ENCODE assay signal across 22 cellular contexts in the genomic region with DNA sequence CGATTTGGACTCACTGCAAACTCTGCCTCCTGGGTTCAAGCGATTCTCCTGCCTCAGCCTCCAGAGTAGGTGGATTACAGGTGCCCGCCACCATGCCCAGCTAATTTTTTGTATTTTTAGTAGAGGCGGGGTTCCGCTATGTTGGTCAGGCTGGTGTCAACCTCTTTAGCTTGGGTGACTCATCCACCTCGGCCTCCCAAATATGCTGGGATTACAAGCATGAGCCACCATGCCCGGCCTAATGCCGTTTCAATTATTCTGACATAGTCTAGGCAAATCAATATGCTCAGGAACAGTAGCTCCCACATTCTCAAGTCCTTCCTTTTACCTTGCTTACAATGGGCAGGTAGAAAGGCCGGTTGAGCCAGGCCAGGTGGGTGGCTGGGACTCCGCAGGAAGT.
"Had no signal": no experiment of that assay in that cellular context is flagged by ENCODE, and none has a peak within 500 bp of the region (broad histone marks: within the 10 kb centered on the region; RNA-seq: fewer than 3 reads in every experiment).

No MANE protein-coding gene starts in this region.

- H3K4me1 Mint-ChIP-seq: activated naive CD4-positive, alpha-beta T cell treated with anti-CD3 and anti-CD28 coated beads, Interleukin-2, amount 50 U/mL, for 24 hours had no signal

- FAIRE-seq: colon had no signal

- DNase-seq: activated CD4-positive, alpha-beta memory T cell treated with anti-CD3 and anti-CD28 coated beads, Interleukin-2, amount 10 ng/mL, durations not matched to agents 7 days and 5 days; activated CD4-positive, alpha-beta T cell treated with anti-CD3 and anti-CD28 coated beads for 4 hours; activated effector memory CD4-positive, alpha-beta T cell treated with Interleukin-2 at 50 U/mL for 16 hours; activated T-cell treated with anti-CD3 and anti-CD28 coated beads, Interleukin-2, amount 50 U/mL, for 24 hours; adrenal gland; body of pancreas; caudate nucleus; foreskin fibroblast; glutamatergic neuron; hypothalamus; kidney glomerular epithelial cell; right lobe of liver; spleen; stimulated activated naive CD8-positive, alpha-beta T cell treated with anti-CD3 and anti-CD28 coated beads, Interleukin-15, amount 100 ng/mL, for 72 hours; T-helper 1 cell; testis; upper lobe of left lung; WERI-Rb-1 had no signal

- H3K4me3 ChIP-seq: adrenal gland, body of pancreas, right lobe of liver, spleen, testis, upper lobe of left lung had no signal

- H3K9me3 ChIP-seq: adrenal gland, body of pancreas, right lobe of liver, spleen, testis, upper lobe of left lung had no signal

- H3K36me3 Mint-ChIP-seq: activated naive CD4-positive, alpha-beta T cell treated with anti-CD3 and anti-CD28 coated beads, Interleukin-2, amount 50 U/mL, for 24 hours; mesothelial cell of epicardium had no signal

- H3K36me3 ChIP-seq: adrenal gland, right lobe of liver, spleen, upper lobe of left lung, WERI-Rb-1 had no signal

- ATAC-seq: body of pancreas; right lobe of liver; stimulated activated naive CD8-positive, alpha-beta T cell treated with anti-CD3 and anti-CD28 coated beads, Interleukin-15, amount 100 ng/mL, for 72 hours had no signal

- H3K4me3 Mint-ChIP-seq: activated CD4-positive, alpha-beta memory T cell treated with anti-CD3 and anti-CD28 coated beads, Interleukin-2, amount 10 ng/mL, durations not matched to agents 7 days and 5 days; activated naive CD4-positive, alpha-beta T cell treated with anti-CD3 and anti-CD28 coated beads, Interleukin-2, amount 50 U/mL, for 24 hours; activated T-cell treated with anti-CD3 and anti-CD28 coated beads, Interleukin-2, amount 50 U/mL, for 24 hours; mesothelial cell of epicardium; stimulated activated naive CD8-positive, alpha-beta T cell treated with anti-CD3 and anti-CD28 coated beads, Interleukin-15, amount 100 ng/mL, for 72 hours had no signal

- H3K9me3 Mint-ChIP-seq: activated CD4-positive, alpha-beta memory T cell treated with anti-CD3 and anti-CD28 coated beads, Interleukin-2, amount 10 ng/mL, durations not matched to agents 7 days and 5 days; activated naive CD4-positive, alpha-beta T cell treated with anti-CD3 and anti-CD28 coated beads, Interleukin-2, amount 50 U/mL, for 24 hours; activated T-cell treated with anti-CD3 and anti-CD28 coated beads, Interleukin-2, amount 50 U/mL, for 24 hours; mesothelial cell of epicardium; stimulated activated naive CD8-positive, alpha-beta T cell treated with anti-CD3 and anti-CD28 coated beads, Interleukin-15, amount 100 ng/mL, for 72 hours had no signal

- H3K27me3 ChIP-seq: adrenal gland, body of pancreas, right lobe of liver, spleen, testis, upper lobe of left lung had no signal

- H3K27ac Mint-ChIP-seq: activated CD4-positive, alpha-beta memory T cell treated with anti-CD3 and anti-CD28 coated beads, Interleukin-2, amount 10 ng/mL, durations not matched to agents 7 days and 5 days; activated naive CD4-positive, alpha-beta T cell treated with anti-CD3 and anti-CD28 coated beads, Interleukin-2, amount 50 U/mL, for 24 hours; activated T-cell treated with anti-CD3 and anti-CD28 coated beads, Interleukin-2, amount 50 U/mL, for 24 hours; mesothelial cell of epicardium; progenitor cell of endocrine pancreas; stimulated activated naive CD8-positive, alpha-beta T cell treated with anti-CD3 and anti-CD28 coated beads, Interleukin-15, amount 100 ng/mL, for 72 hours had no signal

- H3K27ac ChIP-seq: adrenal gland, body of pancreas, right lobe of liver, spleen, testis, upper lobe of left lung, WERI-Rb-1 had no signal

- H3K4me1 ChIP-seq: adrenal gland, spleen, testis, upper lobe of left lung had no signal

- H3K27me3 Mint-ChIP-seq: activated CD4-positive, alpha-beta memory T cell treated with anti-CD3 and anti-CD28 coated beads, Interleukin-2, amount 10 ng/mL, durations not matched to agents 7 days and 5 days; activated naive CD4-positive, alpha-beta T cell treated with anti-CD3 and anti-CD28 coated beads, Interleukin-2, amount 50 U/mL, for 24 hours; activated T-cell treated with anti-CD3 and anti-CD28 coated beads, Interleukin-2, amount 50 U/mL, for 24 hours; progenitor cell of endocrine pancreas; stimulated activated naive CD8-positive, alpha-beta T cell treated with anti-CD3 and anti-CD28 coated beads, Interleukin-15, amount 100 ng/mL, for 72 hours had no signal
